In genomic region chr9:126146254-126147145, GRCh38 we compare ENCODE assay signal across 8 cellular contexts.
DNase-seq lines count a peak whose midpoint lies in the region; ATAC-seq and TF ChIP-seq lines count a peak whose summit lies in the region.

No MANE protein-coding gene starts in this region.

- H3K9me3 ChIP-seq in DOHH2 (ENCODE audit: control insufficient read depth, insufficient read depth, low read length) = no peaks in the 10 kb centered on the region

- peaks cover 23% of the 10 kb centered on the region for H3K27me3 ChIP-seq in DOHH2 (ENCODE audit: control insufficient read depth, low read length)

- no peaks in the 10 kb centered on the region for H3F3A ChIP-seq in DOHH2 (ENCODE audit: control insufficient read depth, insufficient read depth)

- H4K20me1 ChIP-seq in DOHH2 (ENCODE audit: control insufficient read depth, insufficient read depth, low read depth, low read length) = no peaks in the 10 kb centered on the region

- ATAC-seq in HG02759 (IDR thresholded peaks at IDR 0.05; ENCODE audit: unreplicated experiment) (peak; percentile 52), left colon (peak; percentile 80), HG03521 (IDR thresholded peaks at IDR 0.05; ENCODE audit: unreplicated experiment) (no peak), GM18511 (IDR thresholded peaks at IDR 0.05; ENCODE audit: unreplicated experiment) (no peak)

- H3K4me3 ChIP-seq in DOHH2 (ENCODE audit: low read length) (no peak overlapping the region), astrocyte of the spinal cord (ENCODE audit: low read depth, low read length) (no peak overlapping the region)

- H3K4me2 ChIP-seq in DOHH2 (ENCODE audit: low read length) = no peak overlapping the region

- in situ Hi-C loops in astrocyte of the spinal cord (cut with HindIII; ENCODE audit: low sequenced_read_pairs) = no loop called here

- no peaks in the 10 kb centered on the region for H3K79me2 ChIP-seq in DOHH2 (ENCODE audit: control insufficient read depth, low read length)

- no peaks in the 10 kb centered on the region for H3K36me3 ChIP-seq in DOHH2 (ENCODE audit: control insufficient read depth, low read length)

- intact Hi-C loops in left colon (cut with DNase I, micrococcal nuclease) = no loop called here

- H3K9me2 ChIP-seq in DOHH2 (replicated peaks; ENCODE audit: control insufficient read depth, low read length) = no peaks in the 10 kb centered on the region

- no peaks in the 10 kb centered on the region for H3K4me1 ChIP-seq in DOHH2 (ENCODE audit: control insufficient read depth, low read length)

- peak; percentile 89 for DNase-seq in NCI-H748 treated with DMSO at 0.1 percent for 48 hours (lab: John Stamatoyannopoulos, UW)
- DNase-seq in astrocyte of the spinal cord (ENCODE audit: low read depth, low spot score) = no peak
- DNase-seq in left colon = peak; percentile 35 to 37
- DNase-seq in NOMO-1 treated with dmso at 0.1 percent for 144 hours (lab: John Stamatoyannopoulos, UW; ENCODE audit: unreplicated experiment) = no peak

- H3K27ac ChIP-seq in DOHH2 (ENCODE audit: low read depth, low read length) = no peak overlapping the region

- peak; percentile 50 for TF ChIP-seq CTCF in DOHH2 (IDR thresholded peaks at IDR 0.05; ENCODE audit: low read depth, low read length, poor library complexity, severe bottlenecking)
- TF ChIP-seq CTCF in astrocyte of the spinal cord (IDR thresholded peaks at IDR 0.05; ENCODE audit: low read depth, low read length) = peak; percentile 47

Comparison
In these comparisons a context has a peak if more than half of its experiments do, and no peak if none do; other contexts are left out.
1. ATAC-seq: peak in HG02759 (single experiment) and left colon (single experiment); none in HG03521 (single experiment) and GM18511 (single experiment).
2. DNase-seq: peak in NCI-H748 treated with DMSO at 0.1 percent for 48 hours (single experiment) and left colon (2 of 2); none in astrocyte of the spinal cord (single experiment) and NOMO-1 treated with dmso at 0.1 percent for 144 hours (single experiment).